ENCODE assay signal across 22 cellular contexts in genomic region chr7:109984726-109985125, GRCh38.
"Had no signal": no experiment of that assay in that cellular context is flagged by ENCODE, and none has a peak within 500 bp of the region (broad histone marks: within the 10 kb centered on the region; RNA-seq: fewer than 3 reads in every experiment).

No MANE protein-coding gene starts in this region.

- H3K4me1 ChIP-seq: esophagus muscularis mucosa, lower lobe of right lung, right atrium auricular region, suprapubic skin, transverse colon had no signal

- H3K4me3 Mint-ChIP-seq: activated CD4-positive, alpha-beta T cell treated with anti-CD3 and anti-CD28 coated beads, Interleukin-2, amount 10 ng/mL, durations not matched to agents 7 days and 5 days; activated CD8-positive, alpha-beta T cell treated with anti-CD3 and anti-CD28 coated beads, Interleukin-2, amount 10 ng/mL, durations not matched to agents 7 days and 5 days; activated naive CD4-positive, alpha-beta T cell treated with anti-CD3 and anti-CD28 coated beads, Interleukin-2, amount 10 ng/mL, durations not matched to agents 7 days and 5 days; activated naive CD8-positive, alpha-beta T cell treated with anti-CD3 and anti-CD28 coated beads, Interleukin-2, amount 50 U/mL, for 24 hours; activated T-cell treated with anti-CD3 and anti-CD28 coated beads, Interleukin-2, amount 50 U/mL, for 24 hours; brain; nephron progenitor cell; stimulated activated naive CD8-positive, alpha-beta T cell treated with anti-CD3 and anti-CD28 coated beads, Interleukin-15, amount 100 ng/mL, for 72 hours had no signal

- H3K27ac Mint-ChIP-seq: activated CD4-positive, alpha-beta T cell treated with anti-CD3 and anti-CD28 coated beads, Interleukin-2, amount 10 ng/mL, durations not matched to agents 7 days and 5 days; activated CD8-positive, alpha-beta T cell treated with anti-CD3 and anti-CD28 coated beads, Interleukin-2, amount 10 ng/mL, durations not matched to agents 7 days and 5 days; activated naive CD4-positive, alpha-beta T cell treated with anti-CD3 and anti-CD28 coated beads, Interleukin-2, amount 10 ng/mL, durations not matched to agents 7 days and 5 days; activated naive CD8-positive, alpha-beta T cell treated with anti-CD3 and anti-CD28 coated beads, Interleukin-2, amount 50 U/mL, for 24 hours; activated T-cell treated with anti-CD3 and anti-CD28 coated beads, Interleukin-2, amount 50 U/mL, for 24 hours; brain; nephron progenitor cell; stimulated activated naive CD8-positive, alpha-beta T cell treated with anti-CD3 and anti-CD28 coated beads, Interleukin-15, amount 100 ng/mL, for 72 hours had no signal

- H3K27me3 ChIP-seq: esophagus muscularis mucosa, right atrium auricular region, suprapubic skin, transverse colon had no signal

- H3K27me3 Mint-ChIP-seq: activated naive CD4-positive, alpha-beta T cell treated with anti-CD3 and anti-CD28 coated beads, Interleukin-2, amount 10 ng/mL, durations not matched to agents 7 days and 5 days; activated naive CD8-positive, alpha-beta T cell treated with anti-CD3 and anti-CD28 coated beads, Interleukin-2, amount 50 U/mL, for 24 hours had no signal

- DNase-seq: activated CD4-positive, alpha-beta T cell treated with anti-CD3 and anti-CD28 coated beads, Interleukin-2, amount 10 ng/mL, durations not matched to agents 7 days and 5 days; activated CD4-positive, CD25-positive, alpha-beta regulatory T cell; activated CD8-positive, alpha-beta T cell treated with anti-CD3 and anti-CD28 coated beads, Interleukin-2, amount 10 ng/mL, durations not matched to agents 7 days and 5 days; activated naive CD4-positive, alpha-beta T cell treated with anti-CD3 and anti-CD28 coated beads, Interleukin-2, amount 10 ng/mL, durations not matched to agents 7 days and 5 days; activated naive CD8-positive, alpha-beta T cell treated with anti-CD3 and anti-CD28 coated beads, Interleukin-2, amount 50 U/mL, for 24 hours; activated T-cell treated with anti-CD3 and anti-CD28 coated beads, Interleukin-2, amount 50 U/mL, for 24 hours; anterior cingulate cortex; cortex of kidney; left colon; lower lobe of right lung; nephron progenitor cell; nucleus accumbens; posterior cingulate gyrus; stimulated activated CD4-positive, alpha-beta T cell treated with anti-CD3 and anti-CD28 coated beads, Interleukin-15, amount 100 ng/mL, for 24 hours; stimulated activated CD4-positive, alpha-beta T cell treated with anti-CD3 and anti-CD28 coated beads, Interleukin-2, amount 100 ng/mL, for 48 hours; stimulated activated naive CD8-positive, alpha-beta T cell treated with anti-CD3 and anti-CD28 coated beads, Interleukin-15, amount 100 ng/mL, for 72 hours; transverse colon had no signal

- ATAC-seq: activated CD8-positive, alpha-beta T cell treated with anti-CD3 and anti-CD28 coated beads, Interleukin-2, amount 10 ng/mL, durations not matched to agents 7 days and 5 days; activated naive CD8-positive, alpha-beta T cell treated with anti-CD3 and anti-CD28 coated beads, Interleukin-2, amount 50 U/mL, for 24 hours; left colon; lower lobe of right lung; stimulated activated naive CD8-positive, alpha-beta T cell treated with anti-CD3 and anti-CD28 coated beads, Interleukin-15, amount 100 ng/mL, for 72 hours had no signal

- H3K9me3 Mint-ChIP-seq: activated CD4-positive, alpha-beta T cell treated with anti-CD3 and anti-CD28 coated beads, Interleukin-2, amount 10 ng/mL, durations not matched to agents 7 days and 5 days; activated naive CD4-positive, alpha-beta T cell treated with anti-CD3 and anti-CD28 coated beads, Interleukin-2, amount 10 ng/mL, durations not matched to agents 7 days and 5 days; activated T-cell treated with anti-CD3 and anti-CD28 coated beads, Interleukin-2, amount 50 U/mL, for 24 hours had no signal

- H3K4me3 ChIP-seq: esophagus muscularis mucosa, lower lobe of right lung, right atrium auricular region, suprapubic skin, transverse colon had no signal

- H3K36me3 Mint-ChIP-seq: activated naive CD4-positive, alpha-beta T cell treated with anti-CD3 and anti-CD28 coated beads, Interleukin-2, amount 10 ng/mL, durations not matched to agents 7 days and 5 days; brain had no signal

- H3K9me3 ChIP-seq: lower lobe of right lung, right atrium auricular region, suprapubic skin, transverse colon had no signal

- H3K4me1 Mint-ChIP-seq: activated CD4-positive, alpha-beta T cell treated with anti-CD3 and anti-CD28 coated beads, Interleukin-2, amount 10 ng/mL, durations not matched to agents 7 days and 5 days; activated naive CD4-positive, alpha-beta T cell treated with anti-CD3 and anti-CD28 coated beads, Interleukin-2, amount 10 ng/mL, durations not matched to agents 7 days and 5 days; activated naive CD8-positive, alpha-beta T cell treated with anti-CD3 and anti-CD28 coated beads, Interleukin-2, amount 50 U/mL, for 24 hours; nephron progenitor cell; stimulated activated naive CD8-positive, alpha-beta T cell treated with anti-CD3 and anti-CD28 coated beads, Interleukin-15, amount 100 ng/mL, for 72 hours had no signal

- H3K27ac ChIP-seq: esophagus muscularis mucosa, lower lobe of right lung, right atrium auricular region, suprapubic skin, transverse colon had no signal

- H3K36me3 ChIP-seq: esophagus muscularis mucosa, lower lobe of right lung, right atrium auricular region, suprapubic skin, transverse colon had no signal

- FAIRE-seq: islet of Langerhans had no signal
